ENCODE assay signal across 17 cellular contexts in the genomic region with DNA sequence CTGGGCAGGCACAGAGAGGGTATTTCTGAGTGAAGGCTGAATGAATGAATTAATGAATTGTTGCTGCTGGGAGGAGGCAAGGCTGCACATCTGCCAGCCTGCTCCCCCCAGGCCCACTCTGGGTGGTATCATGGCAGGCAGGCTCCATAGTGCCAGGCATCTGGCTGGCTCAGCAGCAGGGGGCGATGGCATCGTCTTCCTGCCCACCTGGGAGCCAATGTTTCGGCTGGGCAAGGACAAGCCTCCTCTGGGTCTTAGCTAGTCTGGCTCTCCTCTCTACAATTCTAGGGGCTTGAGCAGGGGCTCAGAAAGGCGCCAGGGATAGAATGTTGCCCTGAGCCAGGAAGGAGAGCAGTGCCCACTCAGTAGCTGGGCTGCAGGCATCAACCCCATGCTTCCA. TPM values are rescaled to one million over a fixed set of nuclear protein-coding genes. Genes with fewer than 3 reads are reported as not detected.
DNase-seq lines count a peak whose midpoint lies in the region; ATAC-seq and TF ChIP-seq lines count a peak whose summit lies in the region.
"Had no signal": no experiment of that assay in that cellular context is flagged by ENCODE, and none has a peak within 500 bp of the region (broad histone marks: within the 10 kb centered on the region; RNA-seq: fewer than 3 reads in every experiment).

No MANE protein-coding gene starts in this region.

- H3K4me2 ChIP-seq in SU-DHL-6 (ENCODE audit: low read depth, low read length, poor library complexity, severe bottlenecking): no peak overlapping the region
- H3K4me2 ChIP-seq: PC-9 had no signal

- DNase-seq in CD4-positive, CD25-positive, alpha-beta regulatory T cell: no peak
- DNase-seq in immature natural killer cell (no peak), sigmoid colon (no peak), endothelial cell (ENCODE audit: low spot score) (no peak), HCEC 1CT (no peak)
- DNase-seq: activated CD4-positive, alpha-beta T cell treated with anti-CD3 and anti-CD28 coated beads for 4 hours; activated gamma-delta T cell treated with Interleukin-2 at 50 U/mL for 16 hours; head of caudate nucleus; kidney glomerular epithelial cell; MV-4-11; NCI-H2227 treated with DMSO at 0.1 percent for 48 hours; PC-9 had no signal

- H3K9me3 Mint-ChIP-seq in CD4-positive, CD25-positive, alpha-beta regulatory T cell: no peaks in the 10 kb centered on the region
- H3K9me3 Mint-ChIP-seq in immature natural killer cell (no peaks in the 10 kb centered on the region), endothelial cell (ENCODE audit: unreplicated experiment) (no peaks in the 10 kb centered on the region)
- H3K9me3 Mint-ChIP-seq: CD14-positive monocyte had no signal

- no peaks in the 10 kb centered on the region for H3K27me3 ChIP-seq in CD4-positive, CD25-positive, alpha-beta regulatory T cell (ENCODE audit: control insufficient read depth, insufficient read depth, low read length)
- H3K27me3 ChIP-seq in SU-DHL-6 (ENCODE audit: low read length) (no peaks in the 10 kb centered on the region), sigmoid colon (no peaks in the 10 kb centered on the region)
- H3K27me3 ChIP-seq: right atrium auricular region had no signal

- no peak overlapping the region for H3K4me3 ChIP-seq in CD4-positive, CD25-positive, alpha-beta regulatory T cell (ENCODE audit: low read depth, low read length)
- no peak overlapping the region for H3K4me3 ChIP-seq in SU-DHL-6 (ENCODE audit: insufficient read depth, low read length, poor library complexity, severe bottlenecking)
- H3K4me3 ChIP-seq in sigmoid colon: no peak overlapping the region
- H3K4me3 ChIP-seq: PC-9, right atrium auricular region had no signal

- peaks cover 12% of the 10 kb centered on the region for H3F3A ChIP-seq in SU-DHL-6 (ENCODE audit: insufficient read depth)

- ATAC-seq in CD4-positive, CD25-positive, alpha-beta regulatory T cell (ENCODE audit: low read depth in 2 of 2): no peak
- no peak for ATAC-seq in GM21390 (IDR thresholded peaks at IDR 0.05; ENCODE audit: unreplicated experiment)

- H3K4me1 Mint-ChIP-seq in CD4-positive, CD25-positive, alpha-beta regulatory T cell: peaks cover 0 to 63% (median 33%) of the 10 kb centered on the region in 4 donors
- H3K4me1 Mint-ChIP-seq in immature natural killer cell (peaks cover 6% of the 10 kb centered on the region in 2 donors), endothelial cell (ENCODE audit: unreplicated experiment) (no peaks in the 10 kb centered on the region)

- no peak for TF ChIP-seq EP300 in sigmoid colon (IDR thresholded peaks at IDR 0.05)

- peak overlapping the region in 2 of 3 donors; percentile 92 to 93 for H3K27ac Mint-ChIP-seq in CD4-positive, CD25-positive, alpha-beta regulatory T cell
- H3K27ac Mint-ChIP-seq in immature natural killer cell: peak overlapping the region in 5 of 6 donors; percentile 23 to 51 (median 34)
- H3K27ac Mint-ChIP-seq in endothelial cell (ENCODE audit: unreplicated experiment): no peak overlapping the region

- H3K79me2 ChIP-seq in SU-DHL-6 (ENCODE audit: insufficient read depth, low read length): peaks cover 24% of the 10 kb centered on the region

- H3K36me3 ChIP-seq in CD4-positive, CD25-positive, alpha-beta regulatory T cell (ENCODE audit: control insufficient read depth, insufficient read depth, low read length): peaks cover 41% of the 10 kb centered on the region
- H3K36me3 ChIP-seq in SU-DHL-6 (ENCODE audit: low read length) (no peaks in the 10 kb centered on the region), sigmoid colon (peaks cover 26 to 50% (median 36%) of the 10 kb centered on the region in 4 donors)

- TF ChIP-seq POLR2A in sigmoid colon (IDR thresholded peaks at IDR 0.05): no peak

- intact Hi-C loops in sigmoid colon (cut with DNase I): no loop called here

- no peak overlapping the region for H2AFZ ChIP-seq in SU-DHL-6 (ENCODE audit: low read depth, low read length, severe bottlenecking)
- H2AFZ ChIP-seq: PC-9 had no signal

- no peaks in the 10 kb centered on the region for H3K27me3 Mint-ChIP-seq in CD4-positive, CD25-positive, alpha-beta regulatory T cell
- peaks cover 0 to 1% (median 0%) of the 10 kb centered on the region in 3 donors for H3K27me3 Mint-ChIP-seq in immature natural killer cell (ENCODE audit: low read depth in 3 of 3)
- peaks cover 28% of the 10 kb centered on the region for H3K27me3 Mint-ChIP-seq in endothelial cell (ENCODE audit: unreplicated experiment)

- H3K9ac ChIP-seq in SU-DHL-6 (ENCODE audit: low read length): no peak overlapping the region

- H3K9me3 ChIP-seq in CD4-positive, CD25-positive, alpha-beta regulatory T cell (ENCODE audit: control insufficient read depth in 2 of 2, low read length in 2 of 2): no peaks in the 10 kb centered on the region
- H3K9me3 ChIP-seq in SU-DHL-6 (ENCODE audit: insufficient read depth, low read length) (no peaks in the 10 kb centered on the region), sigmoid colon (no peaks in the 10 kb centered on the region)
- H3K9me3 ChIP-seq: right atrium auricular region had no signal

- WGBS in sigmoid colon, 2 donors: 90 to 91% methylated on average over 4 of the region's 4 CpGs

- peak; percentile 26; the same call in 1 of the 3 replicates for TF ChIP-seq CTCF in GM12872 (IDR thresholded peaks at IDR 0.05; ENCODE audit: insufficient read depth, low read depth, low read length)
- peak; percentile 31 for TF ChIP-seq CTCF in SU-DHL-6 (IDR thresholded peaks at IDR 0.05; ENCODE audit: insufficient read depth, low read length, poor library complexity, severe bottlenecking)
- TF ChIP-seq CTCF in sigmoid colon (IDR thresholded peaks at IDR 0.05): no peak
- no peak for TF ChIP-seq CTCF in endothelial cell (IDR thresholded peaks at IDR 0.05; ENCODE audit: unreplicated experiment)

- no peaks in the 10 kb centered on the region for H4K20me1 ChIP-seq in SU-DHL-6 (ENCODE audit: low read depth, low read length)

- H3K4me1 ChIP-seq in CD4-positive, CD25-positive, alpha-beta regulatory T cell (ENCODE audit: control insufficient read depth, insufficient read depth, low read length, poor library complexity, severe bottlenecking): peaks cover 42% of the 10 kb centered on the region
- peaks cover 0 to 9% (median 6%) of the 10 kb centered on the region in 4 donors for H3K4me1 ChIP-seq in sigmoid colon

- no peaks in the 10 kb centered on the region for H3K9me2 ChIP-seq in SU-DHL-6 (replicated peaks; ENCODE audit: insufficient read depth, low read length)

- H3K36me3 Mint-ChIP-seq in CD4-positive, CD25-positive, alpha-beta regulatory T cell: peaks cover 18% of the 10 kb centered on the region
- H3K36me3 Mint-ChIP-seq in immature natural killer cell (peaks cover 0 to 8% (median 0%) of the 10 kb centered on the region in 3 donors), endothelial cell (ENCODE audit: low read depth, unreplicated experiment) (peaks cover 18% of the 10 kb centered on the region)

- H3K27ac ChIP-seq in CD4-positive, CD25-positive, alpha-beta regulatory T cell (ENCODE audit: insufficient read depth, low read length, poor library complexity, severe bottlenecking): no peak overlapping the region
- H3K27ac ChIP-seq in SU-DHL-6 (ENCODE audit: low read depth, low read length) (peak overlapping the region; percentile 89), sigmoid colon (no peak overlapping the region)
- H3K27ac ChIP-seq: PC-9, right atrium auricular region had no signal

- H3K4me3 Mint-ChIP-seq in CD4-positive, CD25-positive, alpha-beta regulatory T cell: peak overlapping the region in 1 of 4 donors; percentile 47
- no peak overlapping the region for H3K4me3 Mint-ChIP-seq in immature natural killer cell
- H3K4me3 Mint-ChIP-seq in endothelial cell (ENCODE audit: unreplicated experiment): no peak overlapping the region
- H3K4me3 Mint-ChIP-seq: CD14-positive monocyte had no signal

RNA-seq across cellular contexts. Expression of gene TLR9, which starts 1.7 kb away (rescaled TPM):
- 0.27 TPM for total RNA-seq in CD4-positive, CD25-positive, alpha-beta regulatory T cell
- polyA plus RNA-seq in CD4-positive, CD25-positive, alpha-beta regulatory T cell: under 1 TPM in 1 of 4 donors, not detected in 3; 0.16 TPM
- polyA plus RNA-seq in immature natural killer cell: not detected
- total RNA-seq in sigmoid colon: under 1 TPM in 2 of 4 donors, not detected in 2; 0.54 to 0.55 TPM
- polyA plus RNA-seq in sigmoid colon: under 1 TPM in 1 of 3 donors, not detected in 2; 0.98 TPM
- not detected for total RNA-seq in endothelial cell (ENCODE audit: unreplicated experiment)
- total RNA-seq: right atrium auricular region had no signal
- polyA plus RNA-seq: CD14-positive monocyte had no signal

RNA-seq across cellular contexts. Expression of gene TWF2, which starts 11.8 kb away (rescaled TPM):
- total RNA-seq in CD4-positive, CD25-positive, alpha-beta regulatory T cell: 62.4 TPM
- polyA plus RNA-seq in CD4-positive, CD25-positive, alpha-beta regulatory T cell: 100 to 1,000 TPM; 116 to 142 (median 131) TPM
- polyA plus RNA-seq in immature natural killer cell: 100 to 1,000 TPM in 2 of 3 donors, 10 to 100 TPM in 1; 96.4 to 159 (median 143) TPM
- 10 to 100 TPM; 40.4 to 57.3 (median 50.8) TPM for total RNA-seq in sigmoid colon
- polyA plus RNA-seq in sigmoid colon: 10 to 100 TPM; 62.5 to 79.3 (median 65.3) TPM
- 85.3 TPM for total RNA-seq in endothelial cell (ENCODE audit: unreplicated experiment)

RNA-seq across cellular contexts. Expression of gene PPM1M, which starts 18.4 kb away (rescaled TPM):
- total RNA-seq in CD4-positive, CD25-positive, alpha-beta regulatory T cell: 80.7 TPM
- 100 to 1,000 TPM in 1 of 4 donors, 10 to 100 TPM in 3; 55.5 to 104 (median 74.9) TPM for polyA plus RNA-seq in CD4-positive, CD25-positive, alpha-beta regulatory T cell
- polyA plus RNA-seq in immature natural killer cell (10 to 100 TPM; 57.1 to 83.6 (median 66.8) TPM), sigmoid colon (10 to 100 TPM in 2 of 3 donors, 1 to 10 TPM in 1; 5.8 to 16.9 (median 11.4) TPM)
- total RNA-seq in sigmoid colon (10 to 100 TPM; 21.7 to 28.2 (median 24.8) TPM), endothelial cell (ENCODE audit: unreplicated experiment) (15.0 TPM)

RNA-seq across cellular contexts. Expression of gene ALAS1, which starts 29.2 kb away (rescaled TPM):
- 17.1 TPM for total RNA-seq in CD4-positive, CD25-positive, alpha-beta regulatory T cell
- 10 to 100 TPM; 22.4 to 41.4 (median 34.2) TPM for polyA plus RNA-seq in CD4-positive, CD25-positive, alpha-beta regulatory T cell
- 10 to 100 TPM; 18.0 to 37.0 (median 27.4) TPM for polyA plus RNA-seq in immature natural killer cell
- total RNA-seq in sigmoid colon: 10 to 100 TPM; 23.2 to 27.3 (median 25.8) TPM
- polyA plus RNA-seq in sigmoid colon: 100 to 1,000 TPM in 1 of 3 donors, 10 to 100 TPM in 2; 70.7 to 121 (median 81.7) TPM
- 59.1 TPM for total RNA-seq in endothelial cell (ENCODE audit: unreplicated experiment)

RNA-seq across cellular contexts. Expression of gene WDR82, which starts 51.3 kb away (rescaled TPM):
- 116 TPM for total RNA-seq in CD4-positive, CD25-positive, alpha-beta regulatory T cell
- 100 to 1,000 TPM in 2 of 4 donors, 10 to 100 TPM in 2; 85.9 to 111 (median 103) TPM for polyA plus RNA-seq in CD4-positive, CD25-positive, alpha-beta regulatory T cell
- polyA plus RNA-seq in immature natural killer cell: 10 to 100 TPM; 76.9 to 99.5 (median 81.5) TPM
- total RNA-seq in sigmoid colon: 10 to 100 TPM; 44.4 to 54.9 (median 48.0) TPM
- polyA plus RNA-seq in sigmoid colon: 10 to 100 TPM; 22.2 to 50.2 (median 28.4) TPM
- total RNA-seq in endothelial cell (ENCODE audit: unreplicated experiment): 72.3 TPM

Comparison
In these comparisons a context has a peak if more than half of its experiments do, and no peak if none do; other contexts are left out.
1. CTCF ChIP-seq: peak in GM12872 (single experiment) and SU-DHL-6 (single experiment); none in sigmoid colon (0 of 4) and endothelial cell (single experiment).